Comparison of ENCODE assay signal across 11 cellular contexts in the genomic region with DNA sequence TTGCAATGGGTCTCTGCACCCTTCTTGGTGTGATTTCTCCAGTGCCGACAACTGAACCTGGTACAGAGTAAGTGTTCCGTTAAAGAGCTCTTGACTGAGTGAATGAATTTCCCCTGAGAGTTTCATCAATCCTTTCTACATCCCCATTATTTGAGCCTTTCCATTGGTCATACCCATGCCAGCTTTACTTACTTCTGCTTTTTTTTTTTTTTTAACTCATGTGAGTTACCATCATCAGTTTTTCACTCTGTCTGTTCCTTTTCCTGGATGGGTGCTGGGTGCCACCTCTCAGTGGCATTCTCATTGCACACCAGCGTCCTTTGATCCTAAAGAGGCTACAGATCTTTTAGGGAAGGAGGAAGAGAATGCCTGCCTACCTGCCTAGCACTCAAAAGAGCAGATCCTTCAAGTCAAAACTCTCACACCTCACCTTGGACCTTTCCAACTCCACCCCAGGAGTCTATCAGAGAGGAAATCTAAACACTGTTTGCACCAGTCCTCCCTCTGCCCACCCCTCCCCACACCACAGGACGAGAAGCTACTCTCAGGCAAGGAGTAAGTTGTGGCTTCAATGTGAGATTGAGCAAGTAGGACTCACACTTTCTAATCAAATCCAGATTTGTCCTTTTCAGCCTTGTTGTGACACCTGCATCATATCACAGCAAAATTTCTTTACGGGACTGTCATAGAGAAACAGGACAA. TPM values are rescaled to one million over a fixed set of nuclear protein-coding genes. Genes with fewer than 3 reads are reported as not detected.
DNase-seq lines count a peak whose midpoint lies in the region; ATAC-seq, FAIRE-seq and TF ChIP-seq lines count a peak whose summit lies in the region.
"Had no signal": no experiment of that assay in that cellular context is flagged by ENCODE, and none has a peak within 500 bp of the region (broad histone marks: within the 10 kb centered on the region; RNA-seq: fewer than 3 reads in every experiment).

No MANE protein-coding gene starts in this region.

- CTCF ChIA-PET in CD8-positive, alpha-beta memory T cell (lab: Charles Lee), result interaction anchor here (1.2 to 5.3 kb wide), 3 partner anchors 9 to 119 kb away, joined by 3 to 113 read pairs (median 5); a partner anchor contains a TSS
- CTCF ChIA-PET in GM12878 (lab: Yijun Ruan, JAX), result interaction anchor here (0.6 to 4.9 kb wide), 11 partner anchors 12 to 116 kb away, joined by 3 to 81 read pairs (median 6); a partner anchor contains a TSS

- peaks cover 45 to 76% (median 56%) of the 10 kb centered on the region in 3 donors for H3K4me1 Mint-ChIP-seq in CD8-positive, alpha-beta memory T cell
- peaks cover 41 to 57% of the 10 kb centered on the region in 2 donors for H3K4me1 Mint-ChIP-seq in natural killer cell treated with Interleukin-12 subunit alpha and Interleukin-12 subunit beta and Interleukin-15 and Interleukin-18, amount 100 ng/mL, for 72 hours (ENCODE audit: low read depth in 2 of 2)

- H3K4me2 ChIP-seq in GM12878 (ENCODE audit: control insufficient read depth, insufficient read depth), result no peak overlapping the region

- SMC1A ChIA-PET in GM12878 (lab: Charles Lee; ENCODE audit: uncharacterized antibody, unreplicated experiment), result interaction anchor here (0.6 to 7.6 kb wide), 15 partner anchors 9 to 614 kb away, joined by 3 to 120 read pairs (median 4); a partner anchor contains a TSS

- DNase-seq in CD8-positive, alpha-beta memory T cell, result no peak
- DNase-seq in NB4 (ENCODE audit: low read depth) (peak; percentile 89), GM12878 (ENCODE audit: low read depth, low spot score) (no peak), NCI-H187 (lab: John Stamatoyannopoulos, UW) (no peak)
- no peak for DNase-seq in natural killer cell treated with Interleukin-12 subunit alpha and Interleukin-12 subunit beta and Interleukin-15 and Interleukin-18, amount 100 ng/mL, for 72 hours (ENCODE audit: low spot score)
- no peak for DNase-seq in activated CD4-positive, CD25-positive, alpha-beta regulatory T cell (lab: John Stamatoyannopoulos, UW)
- DNase-seq: activated T-cell treated with anti-CD3 and anti-CD28 coated beads, Interleukin-2, amount 50 U/mL, for 72 hours; T-helper 2 cell had no signal

- no peaks in the 10 kb centered on the region for H3K27me3 ChIP-seq in CD8-positive, alpha-beta memory T cell (ENCODE audit: insufficient read depth, low read length, poor library complexity, severe bottlenecking)
- no peaks in the 10 kb centered on the region for H3K27me3 ChIP-seq in GM12878 (replicated peaks in 1 of 2; ENCODE audit: control insufficient read depth in 2 of 2, insufficient read depth in 2 of 2, low read length in 1 of 2)

- BruUV-seq in GM12878 (replicated peaks; lab: Mats Ljungman, UMichigan), result no TSS peak

- intact Hi-C loops in GM12878 (cut with micrococcal nuclease; ENCODE audit: unreplicated experiment), result no loop called here

- TF ChIP-seq CTCF in NB4 (IDR thresholded peaks at IDR 0.05; ENCODE audit: low read depth, low read length) (no peak), GM12878 (IDR thresholded peaks at IDR 0.05 in 2 of 3, conservative IDR thresholded peaks at IDR 0.05 in 1 of 3; ENCODE audit: control insufficient read depth in 2 of 3, extremely low read depth in 1 of 3, insufficient read depth in 1 of 3, low read depth in 3 of 3, low read length in 3 of 3) (no peak)

- H3K27me3 Mint-ChIP-seq in CD8-positive, alpha-beta memory T cell, result no peaks in the 10 kb centered on the region
- H3K27me3 Mint-ChIP-seq in natural killer cell treated with Interleukin-12 subunit alpha and Interleukin-12 subunit beta and Interleukin-15 and Interleukin-18, amount 100 ng/mL, for 72 hours, result peaks cover 0 to 2% of the 10 kb centered on the region in 2 donors

- no peak overlapping the region for H3K27ac ChIP-seq in CD8-positive, alpha-beta memory T cell (ENCODE audit: low read depth, low read length)
- H3K27ac ChIP-seq in GM12878 (ENCODE audit: control insufficient read depth, insufficient read depth), result no peak overlapping the region

- H4K20me1 ChIP-seq in GM12878 (ENCODE audit: control insufficient read depth, insufficient read depth), result no peaks in the 10 kb centered on the region

- FAIRE-seq in GM12878 (lab: Jason Lieb, UNC), result no peak

- 56% methylated on average over 5 of the region's 5 CpGs for WGBS in GM12878 (ENCODE audit: insufficient coverage, insufficient replicate concordance, low lambda C conversion rate, missing lambda C conversion rate)

- H3K9me3 Mint-ChIP-seq in CD8-positive, alpha-beta memory T cell, result no peaks in the 10 kb centered on the region
- no peaks in the 10 kb centered on the region for H3K9me3 Mint-ChIP-seq in natural killer cell treated with Interleukin-12 subunit alpha and Interleukin-12 subunit beta and Interleukin-15 and Interleukin-18, amount 100 ng/mL, for 72 hours
- H3K9me3 Mint-ChIP-seq: activated T-cell treated with anti-CD3 and anti-CD28 coated beads, Interleukin-2, amount 50 U/mL, for 72 hours had no signal

- no peak overlapping the region for H3K9ac ChIP-seq in GM12878 (ENCODE audit: control insufficient read depth, insufficient read depth, low read length)

- TF ChIP-seq POLR2A in NB4 (IDR thresholded peaks at IDR 0.05; ENCODE audit: extremely low read depth, insufficient read length), result no peak
- TF ChIP-seq POLR2A in GM12878 (IDR thresholded peaks at IDR 0.05; ENCODE audit: low read depth, low read length), result no peak

- H3K4me3 Mint-ChIP-seq in CD8-positive, alpha-beta memory T cell, result no peak overlapping the region
- H3K4me3 Mint-ChIP-seq in natural killer cell treated with Interleukin-12 subunit alpha and Interleukin-12 subunit beta and Interleukin-15 and Interleukin-18, amount 100 ng/mL, for 72 hours, result peak overlapping the region; percentile 34
- H3K4me3 Mint-ChIP-seq: activated T-cell treated with anti-CD3 and anti-CD28 coated beads, Interleukin-2, amount 50 U/mL, for 72 hours had no signal

- POLR2A ChIA-PET in CD8-positive, alpha-beta memory T cell (lab: Charles Lee), result interaction anchor here (0.7 kb wide), 2 partner anchors 14 to 25 kb away, joined by 3 to 6 read pairs; no protein-coding TSS in a partner anchor
- POLR2A ChIA-PET in GM12878 (lab: Charles Lee), result interaction anchor here (0.6 to 2.6 kb wide), 7 partner anchors 7 to 157 kb away, joined by 3 to 17 read pairs (median 7); a partner anchor contains a TSS

- H3K36me3 ChIP-seq in CD8-positive, alpha-beta memory T cell (ENCODE audit: insufficient read depth, low read length), result no peaks in the 10 kb centered on the region
- no peaks in the 10 kb centered on the region for H3K36me3 ChIP-seq in GM12878 (ENCODE audit: control insufficient read depth in 2 of 2, insufficient read depth in 2 of 2, low read length in 1 of 2)

- RAD21 ChIA-PET in GM12878 (lab: Charles Lee; ENCODE audit: unreplicated experiment), result interaction anchor here (1.0 to 7.6 kb wide), 15 partner anchors 11 to 108 kb away, joined by 3 to 123 read pairs (median 5); a partner anchor contains a TSS

- in situ Hi-C loops in GM12878 (cut with MboI), result loop anchor here (25.0 kb wide), 1 partner anchor 1396 kb away; no protein-coding TSS in a partner anchor

- ATAC-seq in GM12878 (peak; percentile 39), GM21367 (IDR thresholded peaks at IDR 0.05; ENCODE audit: unreplicated experiment) (no peak), HG03521 (IDR thresholded peaks at IDR 0.05; ENCODE audit: unreplicated experiment) (no peak)
- no peak for ATAC-seq in natural killer cell treated with Interleukin-12 subunit alpha and Interleukin-12 subunit beta and Interleukin-15 and Interleukin-18, amount 100 ng/mL, for 72 hours
- ATAC-seq: activated T-cell treated with anti-CD3 and anti-CD28 coated beads, Interleukin-2, amount 50 U/mL, for 72 hours had no signal

- H3K36me3 Mint-ChIP-seq in CD8-positive, alpha-beta memory T cell, result peaks cover 0 to 8% (median 0%) of the 10 kb centered on the region in 3 donors
- H3K36me3 Mint-ChIP-seq in natural killer cell treated with Interleukin-12 subunit alpha and Interleukin-12 subunit beta and Interleukin-15 and Interleukin-18, amount 100 ng/mL, for 72 hours, result no peaks in the 10 kb centered on the region

- H3K4me3 ChIP-seq in CD8-positive, alpha-beta memory T cell (ENCODE audit: low read length), result no peak overlapping the region
- H3K4me3 ChIP-seq in NB4 (ENCODE audit: low read depth, low read length) (no peak overlapping the region), GM12878 (no peak overlapping the region)
- H3K4me3 ChIP-seq: coronary artery had no signal

- no peak for TF ChIP-seq RAD21 in GM12878 (IDR thresholded peaks at IDR 0.05; ENCODE audit: insufficient read depth, low read depth, low read length)

- H3K79me2 ChIP-seq in GM12878 (ENCODE audit: control insufficient read depth, insufficient read depth, low read length), result no peaks in the 10 kb centered on the region

- peaks cover 55% of the 10 kb centered on the region for H3K4me1 ChIP-seq in CD8-positive, alpha-beta memory T cell (ENCODE audit: insufficient read depth, low read length)
- peaks cover 40% of the 10 kb centered on the region for H3K4me1 ChIP-seq in GM12878 (ENCODE audit: control insufficient read depth, insufficient read depth, low read length)

- peak overlapping the region in 5 of 8 donors; percentile 19 to 95 (median 49) for H3K27ac Mint-ChIP-seq in CD8-positive, alpha-beta memory T cell
- H3K27ac Mint-ChIP-seq in natural killer cell treated with Interleukin-12 subunit alpha and Interleukin-12 subunit beta and Interleukin-15 and Interleukin-18, amount 100 ng/mL, for 72 hours, result peak overlapping the region; percentile 40 to 75
- H3K27ac Mint-ChIP-seq: activated T-cell treated with anti-CD3 and anti-CD28 coated beads, Interleukin-2, amount 50 U/mL, for 72 hours had no signal

- no peak overlapping the region; the same call in 1 of the 2 replicates for H2AFZ ChIP-seq in GM12878 (ENCODE audit: control insufficient read depth, low read depth, low read length)

- TF ChIP-seq EP300 in GM12878 (IDR thresholded peaks at IDR 0.05; ENCODE audit: borderline replicate concordance in 1 of 2, control insufficient read depth in 1 of 2, low read depth in 2 of 2, low read length in 2 of 2), result no peak

- H3K9me3 ChIP-seq in CD8-positive, alpha-beta memory T cell (ENCODE audit: low read length), result no peaks in the 10 kb centered on the region
- no peaks in the 10 kb centered on the region for H3K9me3 ChIP-seq in GM12878 (replicated peaks; ENCODE audit: control insufficient read depth, insufficient read depth, low read length)

RNA-seq across cellular contexts. Expression of a gene that starts 13.1 kb away (rescaled TPM):
- 10 to 100 TPM; 36.6 to 38.0 TPM for total RNA-seq in CD8-positive, alpha-beta memory T cell
- polyA plus RNA-seq in CD8-positive, alpha-beta memory T cell, result 50.7 TPM
- total RNA-seq in GM12878 (2013; cell fraction: nucleolus; rRNA removed), result 459 and 461 TPM in 2 replicates
- 47.1 and 49.8 TPM in 2 replicates for total RNA-seq in GM12878 (2014; rRNA removed)
- 58.8 and 61.3 TPM in 2 replicates for total RNA-seq in GM12878 (2014; rRNA removed; fragmentation: Illumina TruSeq; extraction: Trizol)
- 64.5 and 65.1 TPM in 2 replicates for total RNA-seq in GM12878 (2021)
- polyA plus RNA-seq in GM12878 (2011; ENCODE audit: low read depth), result 32.8 TPM
- polyA plus RNA-seq in GM12878 (2011; rRNA removed), result 50.3 and 54.0 TPM in 2 replicates
- 27.3 and 47.7 TPM in 2 replicates for polyA plus RNA-seq in GM12878 (2011; cell fraction: cytosol; rRNA removed)
- polyA plus RNA-seq in GM12878 (2011; cell fraction: nucleus; rRNA removed), result 143 and 189 TPM in 2 replicates
- polyA plus RNA-seq in GM12878 (2012), result 38.6 and 46.2 TPM in 2 replicates
- polyA plus RNA-seq in GM12878 (2014; fragmentation: Illumina TruSeq; extraction: Trizol), result 52.6 and 58.7 TPM in 2 replicates
- 10 to 100 TPM; 23.8 to 45.7 TPM for polyA plus RNA-seq in GM12878 (2014; fragmentation: Nextera tagmentation; extraction: Ambion mirVana)
- polyA plus RNA-seq in GM12878 (2014; rRNA removed), result 30.1 and 31.9 TPM in 2 replicates
- 10 to 100 TPM; 48.0 to 54.0 TPM for polyA plus RNA-seq in GM12878 (2016; fragmentation: Nextera tagmentation; extraction: Ambion mirVana)
- 82.4 and 103 TPM in 2 replicates for polyA minus RNA-seq in GM12878 (2011; rRNA and poly(A)+ RNA removed)
- polyA minus RNA-seq in GM12878 (2011; cell fraction: cytosol; rRNA and poly(A)+ RNA removed), result 22.2 and 35.9 TPM in 2 replicates
- 103 and 169 TPM in 2 replicates for polyA minus RNA-seq in GM12878 (2011; cell fraction: nucleus; rRNA and poly(A)+ RNA removed)
- total RNA-seq in natural killer cell treated with Interleukin-12 subunit alpha and Interleukin-12 subunit beta and Interleukin-15 and Interleukin-18, amount 100 ng/mL, for 72 hours, result 10 to 100 TPM; 70.0 to 75.3 TPM
